ENCODE assay signal across 8 cellular contexts in genomic region chr19:49056101-49056901, GRCh38. TPM values are rescaled to one million over a fixed set of nuclear protein-coding genes. Genes with fewer than 3 reads are reported as not detected.
DNase-seq lines count a peak whose midpoint lies in the region; ATAC-seq and TF ChIP-seq lines count a peak whose summit lies in the region.

No MANE protein-coding gene starts in this region.

- POLR2A ChIA-PET in GM10248 (lab: Yijun Ruan, JAX): no interaction called here

- no peak overlapping the region for H2BK5ac ChIP-seq in mesenchymal stem cell (ENCODE audit: low read depth, low read length, poor library complexity, severe bottlenecking)

- peak; percentile 9 for TF ChIP-seq CTCF in GM10248 (IDR thresholded peaks at IDR 0.05; ENCODE audit: control extremely low read depth, extremely low read depth, low read depth, missing control alignments)

- H3K4me3 ChIP-seq in effector memory CD4-positive, alpha-beta T cell (ENCODE audit: insufficient read depth, low read depth, low read length, poor library complexity, severe bottlenecking): peak overlapping the region; percentile 73
- peak overlapping the region; percentile 59 to 72 for H3K4me3 ChIP-seq in mesenchymal stem cell (ENCODE audit: insufficient read depth in 1 of 2, low read depth in 1 of 2, low read length in 2 of 2)

- H3K79me1 ChIP-seq in mesenchymal stem cell (replicated peaks; ENCODE audit: low read length, poor library complexity, severe bottlenecking): peaks cover 3% of the 10 kb centered on the region

- no peaks in the 10 kb centered on the region for H3K36me3 ChIP-seq in effector memory CD4-positive, alpha-beta T cell (ENCODE audit: control insufficient read depth, insufficient read depth, low read length)
- H3K36me3 ChIP-seq in mesenchymal stem cell (ENCODE audit: control insufficient read depth in 1 of 2, insufficient read depth in 2 of 2, low read depth in 1 of 2, low read length in 2 of 2): peaks cover 0 to under 1% of the 10 kb centered on the region in 2 experiments

- peaks cover 0 to 2% of the 10 kb centered on the region in 2 donors for H3K9me3 Mint-ChIP-seq in stimulated activated naive B cell treated with anti-CD40 and anti-IgM and Interleukin-4, amounts not matched to agents 10 μg/mL and 1 μg/mL and 100 μg/mL, for 72 hours

- H3K4me2 ChIP-seq in mesenchymal stem cell (ENCODE audit: low read length, poor library complexity, severe bottlenecking): peak overlapping the region; percentile 93

- 1% methylated on average over 63 of the region's 63 CpGs for WGBS in mesenchymal stem cell

- H3K4ac ChIP-seq in mesenchymal stem cell (ENCODE audit: low read depth in 1 of 2, low read length in 2 of 2): no peak overlapping the region

- no peak overlapping the region for H2BK120ac ChIP-seq in mesenchymal stem cell (ENCODE audit: low read depth, low read length)

- H3K18ac ChIP-seq in mesenchymal stem cell (ENCODE audit: low read depth in 1 of 2, low read length in 2 of 2): peak overlapping the region in 1 of 2 experiments; percentile 91

- CTCF ChIA-PET in GM10248 (lab: Yijun Ruan, JAX): interaction anchor here (0.6 to 1.3 kb wide), 6 partner anchors 14 to 143 kb away, joined by 3 to 7 read pairs (median 3); partner anchors contain the start of gene LIN7B

- no peak overlapping the region for H2BK12ac ChIP-seq in mesenchymal stem cell (ENCODE audit: low read length in 2 of 2)

- ATAC-seq in stimulated activated naive B cell treated with anti-CD40 and anti-IgM and Interleukin-4, amounts not matched to agents 10 μg/mL and 1 μg/mL and 100 μg/mL, for 72 hours (replicated peaks): peak; percentile 78 to 83
- ATAC-seq in HG03432 (IDR thresholded peaks at IDR 0.05; ENCODE audit: unreplicated experiment) (no peak), GM18861 (IDR thresholded peaks at IDR 0.05; ENCODE audit: unreplicated experiment) (no peak)

- H2BK15ac ChIP-seq in mesenchymal stem cell (ENCODE audit: low read depth, poor library complexity, severe bottlenecking): no peak overlapping the region

- DNase-seq in GM10248 (ENCODE audit: extremely low spot score): peak; percentile 84
- peak; percentile 12 to 26 for DNase-seq in Kasumi-1 (lab: John Stamatoyannopoulos, UW)
- DNase-seq in activated CD4-positive, alpha-beta T cell treated with anti-CD3 and anti-CD28 coated beads, Interleukin-2, amount 50 U/mL, for 4 hours: peak; percentile 29
- DNase-seq in effector memory CD4-positive, alpha-beta T cell: peak in 1 of 3 donors; percentile 45
- DNase-seq in mesenchymal stem cell: peak; percentile 65
- DNase-seq in stimulated activated naive B cell treated with anti-CD40 and anti-IgM and Interleukin-4, amounts not matched to agents 10 μg/mL and 1 μg/mL and 100 μg/mL, for 72 hours: peak; percentile 35

- H3K4me1 Mint-ChIP-seq in stimulated activated naive B cell treated with anti-CD40 and anti-IgM and Interleukin-4, amounts not matched to agents 10 μg/mL and 1 μg/mL and 100 μg/mL, for 72 hours: peaks cover 22 to 33% of the 10 kb centered on the region in 2 donors

- no peak overlapping the region for H3K27ac ChIP-seq in effector memory CD4-positive, alpha-beta T cell (ENCODE audit: insufficient read depth, low read length, poor library complexity, severe bottlenecking)
- no peak overlapping the region for H3K27ac ChIP-seq in mesenchymal stem cell (ENCODE audit: low read length, poor library complexity, severe bottlenecking)

- H3K9me3 ChIP-seq in effector memory CD4-positive, alpha-beta T cell (ENCODE audit: control insufficient read depth, low read length): no peaks in the 10 kb centered on the region
- H3K9me3 ChIP-seq in mesenchymal stem cell (ENCODE audit: control insufficient read depth, low read length): no peaks in the 10 kb centered on the region

- H3K9ac ChIP-seq in mesenchymal stem cell (ENCODE audit: low read length): peak overlapping the region; percentile 54

- H3K36me3 Mint-ChIP-seq in stimulated activated naive B cell treated with anti-CD40 and anti-IgM and Interleukin-4, amounts not matched to agents 10 μg/mL and 1 μg/mL and 100 μg/mL, for 72 hours: no peaks in the 10 kb centered on the region

- peaks cover 10% of the 10 kb centered on the region for H3K27me3 ChIP-seq in effector memory CD4-positive, alpha-beta T cell (replicated peaks; ENCODE audit: control insufficient read depth, insufficient read depth, low read length, poor library complexity, severe bottlenecking)
- peaks cover 14 to 51% of the 10 kb centered on the region in 2 experiments for H3K27me3 ChIP-seq in mesenchymal stem cell (ENCODE audit: control insufficient read depth in 1 of 2, insufficient read depth in 1 of 2, low read length in 2 of 2)

- peak overlapping the region; percentile 16 for H3K27ac Mint-ChIP-seq in stimulated activated naive B cell treated with anti-CD40 and anti-IgM and Interleukin-4, amounts not matched to agents 10 μg/mL and 1 μg/mL and 100 μg/mL, for 72 hours

- H3K4me3 Mint-ChIP-seq in stimulated activated naive B cell treated with anti-CD40 and anti-IgM and Interleukin-4, amounts not matched to agents 10 μg/mL and 1 μg/mL and 100 μg/mL, for 72 hours: peak overlapping the region; percentile 78 to 86

- H3K14ac ChIP-seq in mesenchymal stem cell (ENCODE audit: low read length in 2 of 2): peak overlapping the region in 1 of 2 experiments; percentile 86

- H3K27me3 Mint-ChIP-seq in stimulated activated naive B cell treated with anti-CD40 and anti-IgM and Interleukin-4, amounts not matched to agents 10 μg/mL and 1 μg/mL and 100 μg/mL, for 72 hours: peaks cover 52 to 70% of the 10 kb centered on the region in 2 donors

- H4K8ac ChIP-seq in mesenchymal stem cell (ENCODE audit: low read length): peak overlapping the region; percentile 12

- peak overlapping the region; percentile 82 for H2AFZ ChIP-seq in mesenchymal stem cell (ENCODE audit: low read depth, low read length)

- H4K91ac ChIP-seq in mesenchymal stem cell (ENCODE audit: low read length): no peak overlapping the region

- no peak overlapping the region for H2AK5ac ChIP-seq in mesenchymal stem cell (ENCODE audit: low read length, severe bottlenecking)

- H3K23ac ChIP-seq in mesenchymal stem cell (ENCODE audit: low read length in 2 of 2): no peak overlapping the region

- H3K4me1 ChIP-seq in effector memory CD4-positive, alpha-beta T cell (ENCODE audit: control insufficient read depth, insufficient read depth, low read length, poor library complexity, severe bottlenecking): peaks cover 24% of the 10 kb centered on the region
- peaks cover 17% of the 10 kb centered on the region for H3K4me1 ChIP-seq in mesenchymal stem cell (ENCODE audit: control insufficient read depth, insufficient read depth, low read depth, low read length)

RNA-seq across cellular contexts. Expression of gene CGB7, which starts 1.2 kb away (rescaled TPM):
- 0.23 TPM for polyA plus RNA-seq in mesenchymal stem cell (2013, experiment 1 of 2)
- 0.27 TPM for polyA plus RNA-seq in mesenchymal stem cell (2013, experiment 2 of 2)

RNA-seq across cellular contexts. Expression of gene CGB8, which starts 7.4 kb away (rescaled TPM):
- polyA plus RNA-seq in mesenchymal stem cell (2013, experiment 1 of 2): not detected
- polyA plus RNA-seq in mesenchymal stem cell (2013, experiment 2 of 2): not detected

RNA-seq across cellular contexts. Expression of gene NTF4, which starts 8.3 kb away (rescaled TPM):
- 0.17 TPM for polyA plus RNA-seq in mesenchymal stem cell (2013, experiment 1 of 2)
- 0.18 TPM for polyA plus RNA-seq in mesenchymal stem cell (2013, experiment 2 of 2)

RNA-seq across cellular contexts. Expression of gene CGB5, which starts 12.7 kb away (rescaled TPM):
- polyA plus RNA-seq in mesenchymal stem cell (2013, experiment 1 of 2): not detected
- not detected for polyA plus RNA-seq in mesenchymal stem cell (2013, experiment 2 of 2)

RNA-seq across cellular contexts. Expression of gene KCNA7, which starts 16.2 kb away (rescaled TPM):
- not detected for polyA plus RNA-seq in mesenchymal stem cell (2013, experiment 1 of 2)
- polyA plus RNA-seq in mesenchymal stem cell (2013, experiment 2 of 2): not detected

Comparison
In these comparisons a context has a peak if more than half of its experiments do, and no peak if none do; other contexts are left out.
1. ATAC-seq: peak in stimulated activated naive B cell treated with anti-CD40 and anti-IgM and Interleukin-4, amounts not matched to agents 10 μg/mL and 1 μg/mL and 100 μg/mL, for 72 hours (2 of 2); none in HG03432 (single experiment) and GM18861 (single experiment).